ENCODE assay signal across 1 cellular context in genomic region chr1:155983191-155984023, GRCh38.
TF ChIP-seq lines count a peak whose summit lies in the region.

No MANE protein-coding gene starts in this region.

TF ChIP-seq in HEK293, 187 proteins besides CTCF, POLR2A, EP300 and RAD21 (continued from another document and continues in another):
- TF ChIP-seq REST (tag by site-specific recombination; IDR thresholded peaks at IDR 0.05): peak; percentile 55; the same call in 1 of the 2 replicates
- TF ChIP-seq ZBTB6 (tag by site-specific recombination; IDR thresholded peaks at IDR 0.05): peak; percentile 20; the same call in 1 of the 2 replicates
- TF ChIP-seq ZNF596 (tag by site-specific recombination; IDR thresholded peaks at IDR 0.05): no peak
- peak; percentile 40; the same call in 1 of the 2 replicates for TF ChIP-seq IKZF3 (tag by site-specific recombination; IDR thresholded peaks at IDR 0.05)
- TF ChIP-seq ZNF629 (tag by site-specific recombination; IDR thresholded peaks at IDR 0.05): 0 out of 2 replicates have a peak, but pooled peaks have one; percentile 16
- TF ChIP-seq ZNF391 (tag by site-specific recombination; IDR thresholded peaks at IDR 0.05; ENCODE audit: borderline replicate concordance, low read depth): no peak
- no peak for TF ChIP-seq PRDM1 (tag by site-specific recombination; IDR thresholded peaks at IDR 0.05)
- no peak for TF ChIP-seq ZNF777 (tag by site-specific recombination; IDR thresholded peaks at IDR 0.05; ENCODE audit: borderline replicate concordance)
- TF ChIP-seq ZNF211 (tag by site-specific recombination; IDR thresholded peaks at IDR 0.05; ENCODE audit: low read depth): no peak
- no peak for TF ChIP-seq ZNF239 (tag by site-specific recombination; IDR thresholded peaks at IDR 0.05)
- no peak for TF ChIP-seq ZNF670 (tag by site-specific recombination; IDR thresholded peaks at IDR 0.05; ENCODE audit: low read depth)
- TF ChIP-seq KLF10 (tag by site-specific recombination; IDR thresholded peaks at IDR 0.05): no peak
- 0 out of 2 replicates have a peak, but pooled peaks have one; percentile 52 for TF ChIP-seq ZFP69B (tag by site-specific recombination; IDR thresholded peaks at IDR 0.05)
- TF ChIP-seq TRIM28 (IDR thresholded peaks at IDR 0.05; ENCODE audit: borderline replicate concordance, low read length): peak; percentile 96; the same call in 1 of the 2 replicates
- TF ChIP-seq ZNF10 (tag by site-specific recombination; IDR thresholded peaks at IDR 0.05): peak; percentile 67; the same call in 1 of the 2 replicates
- TF ChIP-seq SP3 (tag by site-specific recombination; IDR thresholded peaks at IDR 0.05): peak; percentile 78
- TF ChIP-seq ZNF48 (tag by site-specific recombination; IDR thresholded peaks at IDR 0.05): no peak
- no peak for TF ChIP-seq ZNF202 (tag by site-specific recombination; IDR thresholded peaks at IDR 0.05; ENCODE audit: borderline replicate concordance)
- no peak for TF ChIP-seq ZNF2 (tag by site-specific recombination; IDR thresholded peaks at IDR 0.05)
- TF ChIP-seq ZNF544 (tag by site-specific recombination; IDR thresholded peaks at IDR 0.05): no peak
- TF ChIP-seq YY2 (tag by site-specific recombination; IDR thresholded peaks at IDR 0.05): no peak
- no peak for TF ChIP-seq HOXD13 (CRISPR knock-in tag; IDR thresholded peaks at IDR 0.05; ENCODE audit: borderline replicate concordance)
- TF ChIP-seq ZNF791 (tag by site-specific recombination; IDR thresholded peaks at IDR 0.05): no peak
- TF ChIP-seq ZNF514 (tag by site-specific recombination; IDR thresholded peaks at IDR 0.05): no peak
- no peak for TF ChIP-seq ZNF473 (tag by site-specific recombination; IDR thresholded peaks at IDR 0.05)
- peak; percentile 67; the same call in 1 of the 2 replicates for TF ChIP-seq ZNF558 (tag by site-specific recombination; IDR thresholded peaks at IDR 0.05)
- no peak for TF ChIP-seq ZNF529 (tag by site-specific recombination; IDR thresholded peaks at IDR 0.05; ENCODE audit: insufficient replicate concordance)
- TF ChIP-seq ZNF341 (tag by site-specific recombination; IDR thresholded peaks at IDR 0.05; ENCODE audit: low read depth): no peak
- TF ChIP-seq ZNF132 (tag by site-specific recombination; IDR thresholded peaks at IDR 0.05; ENCODE audit: borderline replicate concordance): no peak
- TF ChIP-seq ZBTB49 (tag by site-specific recombination; IDR thresholded peaks at IDR 0.05; ENCODE audit: low read depth): no peak
- no peak for TF ChIP-seq ZNF354C (tag by site-specific recombination; IDR thresholded peaks at IDR 0.05; ENCODE audit: borderline replicate concordance, low read depth)
- TF ChIP-seq ZNF18 (tag by site-specific recombination; IDR thresholded peaks at IDR 0.05): no peak
- no peak for TF ChIP-seq KLF17 (tag by site-specific recombination; IDR thresholded peaks at IDR 0.05)
- peak; percentile 97 for TF ChIP-seq ZNF561 (tag by site-specific recombination; IDR thresholded peaks at IDR 0.05; ENCODE audit: borderline replicate concordance)
- TF ChIP-seq ZNF214 (tag by site-specific recombination; IDR thresholded peaks at IDR 0.05; ENCODE audit: borderline replicate concordance): no peak
- TF ChIP-seq ZNF221 (tag by site-specific recombination; IDR thresholded peaks at IDR 0.05; ENCODE audit: borderline replicate concordance): 0 out of 2 replicates have a peak, but pooled peaks have one; percentile 18
- TF ChIP-seq ZNF169 (tag by site-specific recombination; IDR thresholded peaks at IDR 0.05): no peak
- no peak for TF ChIP-seq MYNN (tag by site-specific recombination; IDR thresholded peaks at IDR 0.05; ENCODE audit: borderline replicate concordance)
- TF ChIP-seq ZNF23 (tag by site-specific recombination; IDR thresholded peaks at IDR 0.05; ENCODE audit: borderline replicate concordance): no peak
- TF ChIP-seq ZNF610 (tag by site-specific recombination; IDR thresholded peaks at IDR 0.05; ENCODE audit: borderline replicate concordance): peak; percentile 79; the same call in 1 of the 2 replicates
- TF ChIP-seq ZNF350 (tag by site-specific recombination; IDR thresholded peaks at IDR 0.05): no peak
- peak; percentile 38; the same call in 1 of the 2 replicates for TF ChIP-seq OSR2 (tag by site-specific recombination; IDR thresholded peaks at IDR 0.05)
- TF ChIP-seq KLF16 (tag by site-specific recombination; IDR thresholded peaks at IDR 0.05): 0 out of 2 replicates have a peak, but pooled peaks have one; percentile 34
- no peak for TF ChIP-seq ZNF571 (tag by site-specific recombination; IDR thresholded peaks at IDR 0.05)
- no peak for TF ChIP-seq AEBP2 (tag by site-specific recombination; IDR thresholded peaks at IDR 0.05; ENCODE audit: borderline replicate concordance)
- no peak for TF ChIP-seq ZNF560 (tag by site-specific recombination; IDR thresholded peaks at IDR 0.05; ENCODE audit: borderline replicate concordance)
- no peak for TF ChIP-seq ZNF426 (tag by site-specific recombination; IDR thresholded peaks at IDR 0.05)
- 0 out of 2 replicates have a peak, but pooled peaks have one; percentile 28 for TF ChIP-seq SP2 (tag by site-specific recombination; IDR thresholded peaks at IDR 0.05)
- no peak for TF ChIP-seq ZNF133 (tag by site-specific recombination; IDR thresholded peaks at IDR 0.05)
- TF ChIP-seq ZBTB17 (tag by site-specific recombination; IDR thresholded peaks at IDR 0.05): peak; percentile 98
- TF ChIP-seq TCF7L2 (IDR thresholded peaks at IDR 0.05; ENCODE audit: borderline replicate concordance, low read depth, low read length): no peak
- no peak for TF ChIP-seq ZNF747 (tag by site-specific recombination; IDR thresholded peaks at IDR 0.05)
- TF ChIP-seq ZNF148 (tag by site-specific recombination; IDR thresholded peaks at IDR 0.05; ENCODE audit: borderline replicate concordance): no peak
- no peak for TF ChIP-seq ZNF585B (tag by site-specific recombination; IDR thresholded peaks at IDR 0.05)
- no peak for TF ChIP-seq ZNF266 (tag by site-specific recombination; IDR thresholded peaks at IDR 0.05; ENCODE audit: low read depth)
- no peak for TF ChIP-seq ZNF792 (tag by site-specific recombination; IDR thresholded peaks at IDR 0.05)
- peak; percentile 89 for TF ChIP-seq ZNF398 (tag by site-specific recombination; IDR thresholded peaks at IDR 0.05)
